In the genomic region with DNA sequence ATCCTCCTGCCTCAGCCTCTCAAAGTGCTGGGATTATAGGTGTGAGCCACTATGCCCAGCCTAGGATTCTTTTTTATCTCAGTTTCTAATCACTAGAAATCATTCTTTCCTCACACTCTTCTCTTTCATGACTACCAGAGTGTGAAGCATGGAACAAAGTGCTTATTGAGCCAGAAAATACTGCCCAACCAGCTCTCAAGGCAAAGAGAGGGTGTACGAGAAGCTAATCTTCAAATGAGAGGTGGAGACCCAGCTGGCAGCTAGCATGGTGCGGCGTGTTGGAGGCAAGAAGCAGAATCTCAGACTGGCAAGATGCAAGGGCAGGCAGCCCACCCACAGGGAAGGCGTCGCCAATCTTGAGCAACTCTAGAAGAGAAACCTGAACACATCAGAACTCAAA, we compare ENCODE assay signal across 6 cellular contexts. TPM values are rescaled to one million over a fixed set of nuclear protein-coding genes. Genes with fewer than 3 reads are reported as not detected.
"Had no signal": no experiment of that assay in that cellular context is flagged by ENCODE, and none has a peak within 500 bp of the region (broad histone marks: within the 10 kb centered on the region; RNA-seq: fewer than 3 reads in every experiment).

No MANE protein-coding gene starts in this region.

- H3K4me3 ChIP-seq: GM23338, K562 had no signal

- H3K4me2 ChIP-seq: GM23338 had no signal

- H2AFZ ChIP-seq: GM23338 had no signal

- DNase-seq: H9, HCEC 1CT, KG1 had no signal

- ATAC-seq: GM23338, K562 had no signal

RNA-seq across cellular contexts. Expression of gene ME3, which starts 41.1 kb away (rescaled TPM):
- total RNA-seq: K562 had no signal
- polyA plus RNA-seq: IgD-negative memory B cell, K562 had no signal
